1 cellular context compared by ENCODE assay signal in the genomic region with DNA sequence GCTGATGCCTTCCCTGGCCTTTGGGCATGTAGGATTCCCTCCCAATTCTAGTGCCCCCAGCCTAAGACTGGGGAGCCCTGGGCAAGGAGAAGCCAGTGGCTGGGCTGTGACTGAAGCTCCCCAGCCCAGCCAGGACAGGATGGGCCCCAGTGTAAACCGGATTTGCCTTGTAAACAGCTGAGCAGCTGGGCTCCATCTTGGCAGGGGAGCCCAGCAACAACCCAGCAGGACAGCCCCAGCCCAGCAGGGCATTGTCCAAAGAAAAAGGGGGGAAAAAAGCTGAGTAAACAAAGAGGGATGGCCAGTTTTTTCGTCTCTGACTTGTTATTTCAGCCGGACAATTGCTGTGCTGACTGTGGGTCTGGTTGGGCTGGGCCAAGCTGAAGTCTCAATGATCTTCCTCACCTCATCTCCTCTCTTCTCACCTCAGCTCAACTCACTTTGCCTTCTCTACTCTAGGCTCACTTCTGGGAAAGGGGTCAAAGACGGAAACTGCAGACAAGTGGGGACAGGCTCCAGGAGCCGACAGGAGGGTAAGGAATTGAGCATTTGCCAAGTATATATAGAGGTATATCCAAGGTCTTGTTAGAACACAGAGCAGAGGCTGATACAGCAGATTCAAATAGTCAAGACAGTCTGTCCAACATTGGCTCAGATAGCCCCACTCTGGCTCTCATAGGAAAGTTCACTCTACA.
TF ChIP-seq lines count a peak whose summit lies in the region.

No MANE protein-coding gene starts in this region.

TF ChIP-seq in H1, 55 proteins besides CTCF, POLR2A, EP300 and RAD21 (continued from another document):
- TF ChIP-seq, protein P1, sequence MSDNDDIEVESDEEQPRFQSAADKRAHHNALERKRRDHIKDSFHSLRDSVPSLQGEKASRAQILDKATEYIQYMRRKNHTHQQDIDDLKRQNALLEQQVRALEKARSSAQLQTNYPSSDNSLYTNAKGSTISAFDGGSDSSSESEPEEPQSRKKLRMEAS (IDR thresholded peaks at IDR 0.05) = 0 out of 2 replicates have a peak, but pooled peaks have one; percentile 13
- no peak for TF ChIP-seq CREB1 (IDR thresholded peaks at IDR 0.05)
- TF ChIP-seq, protein P2, sequence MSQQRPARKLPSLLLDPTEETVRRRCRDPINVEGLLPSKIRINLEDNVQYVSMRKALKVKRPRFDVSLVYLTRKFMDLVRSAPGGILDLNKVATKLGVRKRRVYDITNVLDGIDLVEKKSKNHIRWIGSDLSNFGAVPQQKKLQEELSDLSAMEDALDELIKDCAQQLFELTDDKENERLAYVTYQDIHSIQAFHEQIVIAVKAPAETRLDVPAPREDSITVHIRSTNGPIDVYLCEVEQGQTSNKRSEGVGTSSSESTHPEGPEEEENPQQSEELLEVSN (IDR thresholded peaks at IDR 0.05) = peak; percentile 67; the same call in 1 of the 2 replicates
- TF ChIP-seq, protein P3, sequence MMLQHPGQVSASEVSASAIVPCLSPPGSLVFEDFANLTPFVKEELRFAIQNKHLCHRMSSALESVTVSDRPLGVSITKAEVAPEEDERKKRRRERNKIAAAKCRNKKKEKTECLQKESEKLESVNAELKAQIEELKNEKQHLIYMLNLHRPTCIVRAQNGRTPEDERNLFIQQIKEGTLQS (IDR thresholded peaks at IDR 0.05; ENCODE audit: insufficient read depth, low read depth, low read length) = no peak
- no peak for TF ChIP-seq HDAC2 (IDR thresholded peaks at IDR 0.05; ENCODE audit: borderline replicate concordance in 1 of 2, low read depth in 2 of 2, low read length in 2 of 2)
